ENCODE assay signal across 3 cellular contexts in the genomic region with DNA sequence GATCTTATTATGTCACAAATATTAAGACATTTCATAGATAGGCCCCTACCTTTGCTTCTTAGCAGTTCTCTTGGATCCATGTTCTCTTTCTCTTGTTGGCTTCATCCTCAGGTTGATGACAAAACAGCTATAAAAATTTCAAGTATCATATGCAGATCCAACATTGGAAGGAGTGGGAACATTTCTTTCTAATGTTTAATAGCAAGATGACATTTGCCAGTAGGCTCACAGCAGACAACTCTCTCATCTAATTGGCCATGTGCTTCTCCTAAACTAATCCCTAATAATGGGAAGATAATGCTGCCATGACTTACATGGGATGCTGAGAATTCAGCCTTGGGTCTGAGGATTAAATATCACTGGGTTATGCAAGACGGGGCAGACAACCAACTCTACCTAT.
"Had no signal": no experiment of that assay in that cellular context is flagged by ENCODE, and none has a peak within 500 bp of the region (broad histone marks: within the 10 kb centered on the region; RNA-seq: fewer than 3 reads in every experiment).

No MANE protein-coding gene starts in this region.

- H3K4me3 ChIP-seq: GM12878 had no signal

- ATAC-seq: GM12878 had no signal

- DNase-seq: GDM1, GF-D8 had no signal
